Comparison of ENCODE assay signal across 19 cellular contexts in the genomic region with DNA sequence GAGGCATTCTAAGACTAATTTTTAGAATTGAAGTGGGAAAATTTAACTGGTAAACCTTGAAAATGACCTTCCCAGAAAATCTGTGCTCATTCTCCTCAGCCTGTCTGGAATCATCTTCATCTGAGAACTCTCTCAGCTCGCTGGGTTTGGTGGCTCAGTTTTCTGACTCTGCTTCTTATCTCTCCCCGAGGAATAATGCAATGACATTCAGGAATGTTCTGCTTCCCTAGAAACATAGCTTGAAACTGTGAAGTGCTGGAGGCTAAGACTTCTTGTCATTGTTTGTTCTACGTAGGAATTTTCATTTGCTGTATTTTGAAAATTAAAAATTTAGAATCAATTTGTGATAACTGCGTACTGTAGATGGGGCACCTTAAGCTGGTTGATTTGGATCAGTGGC.
DNase-seq lines count a peak whose midpoint lies in the region; ATAC-seq and TF ChIP-seq lines count a peak whose summit lies in the region.
"Had no signal": no experiment of that assay in that cellular context is flagged by ENCODE, and none has a peak within 500 bp of the region (broad histone marks: within the 10 kb centered on the region; RNA-seq: fewer than 3 reads in every experiment).

No MANE protein-coding gene starts in this region.

- H3K23me2 ChIP-seq in H9 (ENCODE audit: insufficient read length, low read depth, low read length, poor library complexity, severe bottlenecking) = no peaks in the 10 kb centered on the region

- H3K4me3 Mint-ChIP-seq in H9 (no peak overlapping the region), mesothelial cell of epicardium (no peak overlapping the region)
- H3K4me3 Mint-ChIP-seq: B cell, CD14-positive monocyte had no signal

- no peak for ATAC-seq in HG03095 (IDR thresholded peaks at IDR 0.05; ENCODE audit: unreplicated experiment)

- H2AK5ac ChIP-seq in H9 (ENCODE audit: insufficient read length, low read length) = no peak overlapping the region

- no peaks in the 10 kb centered on the region; the same call in 1 of the 2 replicates for H3K79me2 ChIP-seq in H9 (ENCODE audit: insufficient read depth, low read length)

- H3K9me3 ChIP-seq in H9 (ENCODE audit: control insufficient read depth, low read depth, low read length) = no peaks in the 10 kb centered on the region
- H3K9me3 ChIP-seq: A549 had no signal

- H3K18ac ChIP-seq in H9 (ENCODE audit: insufficient read length, low read depth, low read length) = no peak overlapping the region

- no peak overlapping the region for H3K23ac ChIP-seq in H9 (ENCODE audit: insufficient read length, low read depth, low read length)

- no peak overlapping the region for H2BK5ac ChIP-seq in H9 (ENCODE audit: insufficient read length, low read length)

- POLR2A ChIA-PET in GM10248 (lab: Yijun Ruan, JAX) = no interaction called here

- H3K36me3 Mint-ChIP-seq in H9 (ENCODE audit: insufficient read depth in 1 of 3, low read depth in 3 of 3) (no peaks in the 10 kb centered on the region; a peak in 2 of 7 replicates), mesothelial cell of epicardium (no peaks in the 10 kb centered on the region)
- H3K36me3 Mint-ChIP-seq: CD14-positive monocyte had no signal

- no CpG with 5 or more reads among the region's 4 CpGs for WGBS in H9 (ENCODE audit: extremely low coverage, insufficient read length, low lambda C conversion rate)

- H2BK15ac ChIP-seq in H9 (ENCODE audit: low read depth, low read length) = no peak overlapping the region

- H3K27ac Mint-ChIP-seq in H9 (peak overlapping the region; percentile 34 to 75 (median 36); a peak in 4 of 7 replicates), mesothelial cell of epicardium (peak overlapping the region; percentile 48)
- H3K27ac Mint-ChIP-seq: B cell had no signal

- no peak overlapping the region for H3K27ac ChIP-seq in H9 (ENCODE audit: insufficient read length, low read depth, low read length)
- H3K27ac ChIP-seq: A549, RWPE1 had no signal

- H2BK12ac ChIP-seq in H9 (ENCODE audit: insufficient read length, low read depth, low read length) = no peak overlapping the region

- H2BK20ac ChIP-seq in H9 (ENCODE audit: low read depth, low read length, poor library complexity, severe bottlenecking) = no peak overlapping the region

- H3K4me1 Mint-ChIP-seq in H9 (peaks cover 41 to 59% of the 10 kb centered on the region in 2 experiments), mesothelial cell of epicardium (peaks cover 41% of the 10 kb centered on the region)
- H3K4me1 Mint-ChIP-seq: CD14-positive monocyte had no signal

- H3K79me1 ChIP-seq in H9 (ENCODE audit: insufficient read depth, low read depth, low read length, poor library complexity, severe bottlenecking) = no peaks in the 10 kb centered on the region

- no peak overlapping the region for H3T11ph ChIP-seq in H9 (ENCODE audit: low read length)

- H3K4me1 ChIP-seq in H9 (ENCODE audit: insufficient read depth, low read length) = peaks cover 5% of the 10 kb centered on the region; the same call in 1 of the 2 replicates
- H3K4me1 ChIP-seq: A549 had no signal

- no peak overlapping the region for H4K8ac ChIP-seq in H9 (replicated peaks; ENCODE audit: insufficient read length, low read depth, low read length)

- DNase-seq in H9 (no peak), SK-N-DZ (ENCODE audit: low spot score) (peak; percentile 20), cardiac fibroblast (ENCODE audit: low read depth in 2 of 2) (peak; percentile 7 to 27), mesothelial cell of epicardium (ENCODE audit: low spot score in 2 of 2, unreplicated experiment in 2 of 2) (no peak), GM10248 (ENCODE audit: extremely low spot score) (no peak), NCI-H748 treated with DMSO at 0.1 percent for 48 hours (lab: John Stamatoyannopoulos, UW) (no peak)
- DNase-seq: Karpas-422; NCI-H1417; NCI-H1694 treated with DMSO at 0.1 percent for 48 hours; NCI-H2081 treated with DMSO at 0.1 percent for 48 hours; NCI-H2227 treated with DMSO at 0.1 percent for 48 hours; NCI-H510A; NK-92 treated with Interleukin-12 subunit alpha and Interleukin-12 subunit beta, amount 100 ng/mL, for 24 hours; SIG-M5 had no signal

- no peaks in the 10 kb centered on the region for H3K27me3 Mint-ChIP-seq in H9 (ENCODE audit: low read depth)
- H3K27me3 Mint-ChIP-seq in mesothelial cell of epicardium (ENCODE audit: low read depth) = no peaks in the 10 kb centered on the region
- H3K27me3 Mint-ChIP-seq: B cell had no signal

- CTCF ChIA-PET in GM10248 (lab: Yijun Ruan, JAX) = interaction anchor here (1.1 to 7.5 kb wide), 15 partner anchors 8 to 836 kb away, joined by 3 to 80 read pairs (median 11); a partner anchor contains a TSS

- H2BK120ac ChIP-seq in H9 (ENCODE audit: low read depth, low read length, poor library complexity, severe bottlenecking) = no peak overlapping the region

- H3K9me3 Mint-ChIP-seq in H9 (no peaks in the 10 kb centered on the region), mesothelial cell of epicardium (no peaks in the 10 kb centered on the region)
- H3K9me3 Mint-ChIP-seq: CD14-positive monocyte had no signal

- no peaks in the 10 kb centered on the region for H4K20me1 ChIP-seq in H9 (ENCODE audit: control insufficient read depth, insufficient read depth, insufficient read length)

- no peak overlapping the region for H4K5ac ChIP-seq in H9 (ENCODE audit: insufficient read length, low read depth, low read length)

- H3K4me2 ChIP-seq in H9 (ENCODE audit: insufficient read depth, insufficient read length, low read length) = no peak overlapping the region
- H3K4me2 ChIP-seq: A549 had no signal

- TF ChIP-seq CTCF in H9 (conservative IDR thresholded peaks at IDR 0.05) (no peak), cardiac fibroblast (IDR thresholded peaks at IDR 0.05; ENCODE audit: low read depth, low read length) (no peak), mesothelial cell of epicardium (IDR thresholded peaks at IDR 0.05; ENCODE audit: unreplicated experiment) (no peak), GM10248 (IDR thresholded peaks at IDR 0.05; ENCODE audit: control extremely low read depth, extremely low read depth, low read depth, missing control alignments) (no peak)

- H3K14ac ChIP-seq in H9 (ENCODE audit: insufficient read depth, low read length) = no peak overlapping the region

- H3K56ac ChIP-seq in H9 (ENCODE audit: insufficient read length, low read depth, low read length) = no peak overlapping the region

- no peak overlapping the region for H3K4me3 ChIP-seq in cardiac fibroblast (replicated peaks in 1 of 2; ENCODE audit: low read depth in 2 of 2, low read length in 2 of 2)
- H3K4me3 ChIP-seq: A549 had no signal

- H3K27me3 ChIP-seq in H9 (ENCODE audit: insufficient read depth, low read length) = no peaks in the 10 kb centered on the region

- no peak overlapping the region for H2AFZ ChIP-seq in H9 (ENCODE audit: low read length)

- H3K9ac ChIP-seq in H9 (ENCODE audit: extremely low read depth, insufficient read length, low read length) = no peak overlapping the region

- no peak overlapping the region for H3K4ac ChIP-seq in H9 (ENCODE audit: low read depth, low read length)

- H4K91ac ChIP-seq in H9 (ENCODE audit: insufficient read length, low read depth, low read length) = no peak overlapping the region

Comparison
In these comparisons a context has a peak if more than half of its experiments do, and no peak if none do; other contexts are left out.
1. DNase-seq: peak in SK-N-DZ (single experiment) and cardiac fibroblast (2 of 2); none in H9 (single experiment), mesothelial cell of epicardium (0 of 2), GM10248 (single experiment) and NCI-H748 treated with DMSO at 0.1 percent for 48 hours (single experiment).